ENCODE assay signal across 8 cellular contexts in the genomic region with DNA sequence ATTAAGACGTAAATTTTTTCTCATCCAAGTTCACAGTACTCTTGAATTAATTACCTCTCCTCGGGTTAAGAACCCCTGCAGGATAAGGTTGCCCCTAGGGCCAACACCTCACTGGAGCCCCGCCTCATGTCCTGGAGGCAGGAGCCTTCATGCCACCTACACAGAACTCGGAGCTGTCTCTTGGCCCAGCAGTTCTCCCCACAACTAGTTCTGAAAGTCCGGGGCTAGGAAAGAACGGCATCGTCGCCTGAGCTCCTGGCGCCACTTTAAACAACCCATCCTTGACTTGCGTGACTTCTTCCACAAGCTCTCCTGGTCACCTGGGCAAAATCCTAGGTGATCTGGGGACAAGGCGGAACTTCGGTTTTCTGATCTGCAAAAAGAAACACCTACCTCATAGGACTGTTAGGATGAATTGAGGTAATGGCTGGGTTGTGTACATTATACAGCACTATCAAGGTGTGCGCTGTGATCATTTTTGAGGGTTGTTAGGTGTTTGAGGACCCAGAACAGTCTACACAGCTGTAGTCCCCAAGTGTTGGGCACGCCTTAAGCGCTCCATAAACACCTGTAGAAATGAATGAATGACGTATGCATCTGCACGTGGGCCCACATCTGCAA. TPM values are rescaled to one million over a fixed set of nuclear protein-coding genes. Genes with fewer than 3 reads are reported as not detected.
DNase-seq lines count a peak whose midpoint lies in the region; ATAC-seq lines count a peak whose summit lies in the region.

No MANE protein-coding gene starts in this region.

- peaks cover 34% of the 10 kb centered on the region for H3K4me1 Mint-ChIP-seq in central memory CD8-positive, alpha-beta T cell

- H3K9ac ChIP-seq in HUES6 (ENCODE audit: low read length) (peak overlapping the region; percentile 42), mucosa of rectum (ENCODE audit: low read depth in 1 of 2, low read length in 2 of 2) (peak overlapping the region; percentile 55 to 72)

- H2AFZ ChIP-seq in ACC112 (ENCODE audit: low read length, unreplicated experiment): no peak overlapping the region

- H3K9me3 ChIP-seq in HUES6 (ENCODE audit: control insufficient read depth, insufficient read depth, low read depth, low read length): no peaks in the 10 kb centered on the region
- no peaks in the 10 kb centered on the region for H3K9me3 ChIP-seq in mucosa of rectum (ENCODE audit: control insufficient read depth in 2 of 2, low read length in 2 of 2)

- H3K4me1 ChIP-seq in ACC112 (ENCODE audit: control insufficient read depth, insufficient read depth, low read length, unreplicated experiment): no peaks in the 10 kb centered on the region
- H3K4me1 ChIP-seq in HUES6 (ENCODE audit: control insufficient read depth, insufficient read depth, low read length): peaks cover 31% of the 10 kb centered on the region
- H3K4me1 ChIP-seq in mucosa of rectum (ENCODE audit: control insufficient read depth in 2 of 2, insufficient read depth in 2 of 2, low read length in 2 of 2): peaks cover 24 to 33% of the 10 kb centered on the region in 2 donors

- no peak for ATAC-seq in central memory CD8-positive, alpha-beta T cell (replicated peaks; ENCODE audit: extremely low read depth, poor library complexity, severe bottlenecking)
- no peak for ATAC-seq in GM21447 (IDR thresholded peaks at IDR 0.05; ENCODE audit: unreplicated experiment)

- H3K27me3 Mint-ChIP-seq in central memory CD8-positive, alpha-beta T cell: no peaks in the 10 kb centered on the region

- H3K27me3 ChIP-seq in ACC112 (ENCODE audit: insufficient read depth, low read length): peaks cover 17% of the 10 kb centered on the region
- peaks cover 18% of the 10 kb centered on the region; the same call in 1 of the 2 replicates for H3K27me3 ChIP-seq in HUES6 (ENCODE audit: control insufficient read depth, insufficient read depth, low read length)
- H3K27me3 ChIP-seq in mucosa of rectum (ENCODE audit: control insufficient read depth in 2 of 2, insufficient read depth in 2 of 2, low read length in 2 of 2): no peaks in the 10 kb centered on the region

- no peak overlapping the region for H3K27ac ChIP-seq in ACC112 (ENCODE audit: low read depth, low read length)
- H3K27ac ChIP-seq in HUES6 (ENCODE audit: low read depth, low read length): no peak overlapping the region
- peak overlapping the region; percentile 97 to 99 for H3K27ac ChIP-seq in mucosa of rectum (ENCODE audit: low read depth in 2 of 2, low read length in 2 of 2)

- no peak overlapping the region for H3K27ac Mint-ChIP-seq in central memory CD8-positive, alpha-beta T cell (ENCODE audit: low read depth)

- no peaks in the 10 kb centered on the region for H3K79me2 ChIP-seq in ACC112 (ENCODE audit: control insufficient read depth, insufficient read depth, low read length, unreplicated experiment)

- H3K4me3 ChIP-seq in ACC112 (ENCODE audit: low read depth, low read length) (peak overlapping the region; percentile 83), HUES6 (ENCODE audit: low read depth, low read length) (peak overlapping the region; percentile 78), mucosa of rectum (ENCODE audit: low read length in 2 of 2) (peak overlapping the region; percentile 79)

- no peak for DNase-seq in central memory CD8-positive, alpha-beta T cell (ENCODE audit: low spot score in 2 of 2)
- DNase-seq in cerebellum (ENCODE audit: low spot score) (no peak), SKM-1 treated with dmso at 0.1 percent for 144 hours (lab: John Stamatoyannopoulos, UW; ENCODE audit: unreplicated experiment) (no peak), NCI-H526 treated with DMSO at 0.1 percent for 48 hours (lab: John Stamatoyannopoulos, UW) (no peak)

- no peaks in the 10 kb centered on the region for H3K9me3 Mint-ChIP-seq in central memory CD8-positive, alpha-beta T cell

- peaks cover 13% of the 10 kb centered on the region for H3K36me3 Mint-ChIP-seq in central memory CD8-positive, alpha-beta T cell (ENCODE audit: insufficient read depth)

- H3K36me3 ChIP-seq in ACC112 (ENCODE audit: insufficient read depth, low read length) (no peaks in the 10 kb centered on the region), HUES6 (ENCODE audit: control insufficient read depth, insufficient read depth, low read length) (no peaks in the 10 kb centered on the region), mucosa of rectum (ENCODE audit: control insufficient read depth in 2 of 2, insufficient read depth in 2 of 2, low read length in 2 of 2) (no peaks in the 10 kb centered on the region)

- peak overlapping the region; percentile 83 for H3K4me3 Mint-ChIP-seq in central memory CD8-positive, alpha-beta T cell

RNA-seq across cellular contexts. Expression of gene ITGA6, which starts 0.6 kb away (rescaled TPM):
- 30.9 TPM for total RNA-seq in cerebellum

Comparison
In these comparisons a context has a peak if more than half of its experiments do, and no peak if none do; other contexts are left out.
1. H3K27ac ChIP-seq: peak in mucosa of rectum (2 of 2); none in ACC112 (single experiment) and HUES6 (single experiment).
2. Peak in every context shown above with its lines, with median percentiles within 50 percentile points of each other: H3K4me3 ChIP-seq.